ENCODE assay signal across 12 cellular contexts in the genomic region with DNA sequence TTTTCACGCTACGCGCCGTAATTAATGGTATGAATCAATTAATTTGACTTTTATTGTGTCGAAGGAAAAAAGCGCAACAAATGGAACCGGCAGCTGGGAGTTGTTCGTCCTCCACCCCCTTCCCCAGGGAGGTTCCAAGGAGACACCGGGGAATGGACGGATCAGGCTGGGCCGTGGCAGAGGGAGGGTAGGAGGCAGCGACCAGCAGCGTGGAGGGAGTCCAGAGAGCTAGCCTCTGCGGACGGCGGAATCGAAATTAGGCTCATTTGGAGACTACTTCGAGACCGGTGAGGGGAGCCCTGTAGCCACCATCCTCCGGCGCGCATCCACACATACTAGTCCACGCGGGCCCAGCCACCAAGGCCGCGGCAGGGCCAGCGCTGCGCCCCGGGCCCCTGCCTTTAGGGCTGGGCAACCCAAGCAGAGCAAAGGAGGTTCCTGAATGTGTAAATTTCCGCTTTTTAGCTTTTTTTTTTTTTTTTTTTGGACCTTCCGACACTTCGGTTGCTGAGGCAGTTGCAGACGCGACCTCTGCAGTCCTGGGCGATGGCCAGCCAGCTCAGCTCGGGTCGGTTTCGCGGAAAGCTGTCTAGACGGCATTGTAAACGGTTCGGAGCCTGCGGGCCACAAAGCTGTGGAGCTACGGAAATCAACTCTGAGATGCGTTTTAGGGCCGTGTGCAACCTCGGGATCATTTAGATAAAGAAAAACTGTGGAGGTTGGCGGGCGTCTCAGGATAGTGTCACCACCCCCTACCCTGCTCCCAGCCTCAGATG. TPM values are rescaled to one million over a fixed set of nuclear protein-coding genes. Genes with fewer than 3 reads are reported as not detected.
DNase-seq lines count a peak whose midpoint lies in the region; ATAC-seq and TF ChIP-seq lines count a peak whose summit lies in the region.
"Had no signal": no experiment of that assay in that cellular context is flagged by ENCODE, and none has a peak within 500 bp of the region (broad histone marks: within the 10 kb centered on the region; RNA-seq: fewer than 3 reads in every experiment).

No MANE protein-coding gene starts in this region.

- peaks cover 54 to 68% of the 10 kb centered on the region in 2 donors for H3K27me3 Mint-ChIP-seq in T-cell
- H3K27me3 Mint-ChIP-seq in endodermal cell (ENCODE audit: insufficient read depth) = peaks cover 79% of the 10 kb centered on the region

- H3K36me3 ChIP-seq in endodermal cell (ENCODE audit: control insufficient read depth, insufficient read depth, low read length) (no peaks in the 10 kb centered on the region), neuron (ENCODE audit: insufficient read depth, low read length) (no peaks in the 10 kb centered on the region)

- H3K9me3 Mint-ChIP-seq in T-cell (peaks cover 6 to 12% (median 6%) of the 10 kb centered on the region in 3 donors), endodermal cell (no peaks in the 10 kb centered on the region)

- H3K4me3 Mint-ChIP-seq in T-cell (peak overlapping the region in 2 of 3 donors; percentile 37 to 60), endodermal cell (peak overlapping the region; percentile 74)

- H3K4me1 ChIP-seq in endodermal cell (ENCODE audit: control insufficient read depth, insufficient read depth, low read length) = peaks cover 5% of the 10 kb centered on the region
- peaks cover 16% of the 10 kb centered on the region for H3K4me1 ChIP-seq in neuron (ENCODE audit: insufficient read depth, low read length)
- H3K4me1 ChIP-seq: parathyroid adenoma had no signal

- CTCF ChIA-PET in T-cell (lab: Charles Lee) = interaction anchor here (0.6 to 1.2 kb wide), 3 partner anchors 8 to 217 kb away, joined by 3 to 7 read pairs (median 3); no protein-coding TSS in a partner anchor

- H3K9ac ChIP-seq in endodermal cell (ENCODE audit: extremely low read depth, low read length, poor library complexity, severe bottlenecking) = no peak overlapping the region
- H3K9ac ChIP-seq: KMS-11, parathyroid adenoma had no signal

- no peak for TF ChIP-seq CTCF in GM20000 (IDR thresholded peaks at IDR 0.05; ENCODE audit: extremely low read depth, missing control alignments)
- no peak for TF ChIP-seq CTCF in endodermal cell (conservative IDR thresholded peaks at IDR 0.05)

- H3K4me3 ChIP-seq in endodermal cell (ENCODE audit: low read length) = no peak overlapping the region
- H3K4me3 ChIP-seq in neuron (ENCODE audit: low read length) = no peak overlapping the region

- H3K4me1 Mint-ChIP-seq in T-cell = peaks cover 39 to 46% (median 40%) of the 10 kb centered on the region in 3 donors
- H3K4me1 Mint-ChIP-seq in endodermal cell = peaks cover 23% of the 10 kb centered on the region

- H3K36me3 Mint-ChIP-seq in T-cell = peaks cover 15% of the 10 kb centered on the region
- H3K36me3 Mint-ChIP-seq in endodermal cell (ENCODE audit: low read depth) = no peaks in the 10 kb centered on the region

- H3K27ac ChIP-seq in endodermal cell (ENCODE audit: low read depth, low read length) = no peak overlapping the region
- H3K27ac ChIP-seq: KMS-11, parathyroid adenoma had no signal

- H3K27ac Mint-ChIP-seq in T-cell (peak overlapping the region in 1 of 2 donors; percentile 43), endodermal cell (no peak overlapping the region)

- H2AFZ ChIP-seq in neuron (ENCODE audit: low read depth, low read length) = peak overlapping the region; percentile 33
- H2AFZ ChIP-seq: parathyroid adenoma had no signal

- H3K27me3 ChIP-seq in endodermal cell (ENCODE audit: control insufficient read depth, insufficient read depth, low read length, poor library complexity, severe bottlenecking) = peaks cover 97% of the 10 kb centered on the region
- peaks cover 95% of the 10 kb centered on the region for H3K27me3 ChIP-seq in neuron (ENCODE audit: insufficient read depth, low read length)

- POLR2A ChIA-PET in T-cell (lab: Charles Lee) = no interaction called here

- peak; percentile 37 for DNase-seq in GM20000 (ENCODE audit: low spot score)
- DNase-seq in T-cell = no peak
- DNase-seq in endodermal cell = peak; percentile 78
- no peak for DNase-seq in stimulated activated CD4-positive, alpha-beta T cell treated with anti-CD3 and anti-CD28 coated beads, Interleukin-1b, Interleukin-23, amount 100 ng/mL, for 48 hours
- no peak for DNase-seq in NCI-H1694 (lab: John Stamatoyannopoulos, UW)
- DNase-seq: aorta, kidney glomerular epithelial cell had no signal

- whole genome bisulfite sequencing in endodermal cell (ENCODE audit: insufficient coverage in 1 of 2, insufficient read length in 1 of 2), 2 experiments = 5 to 6% methylated on average over 13 to 49 of the region's 49 CpGs

- H3K9me3 ChIP-seq in endodermal cell (ENCODE audit: control insufficient read depth, low read length) = no peaks in the 10 kb centered on the region
- H3K9me3 ChIP-seq in neuron (ENCODE audit: low read length) = no peaks in the 10 kb centered on the region

- ATAC-seq in T-cell (replicated peaks in 1 of 4) (no peak), HG02973 (IDR thresholded peaks at IDR 0.05; ENCODE audit: unreplicated experiment) (no peak)
- ATAC-seq: activated CD4-positive, CD25-positive, alpha-beta regulatory T cell treated with anti-CD3 and anti-CD28 coated beads, Interleukin-2, amount 50 U/mL, for 24 hours had no signal

RNA-seq across cellular contexts. Expression of a gene that starts 2.2 kb away (rescaled TPM):
- total RNA-seq in T-cell (not detected), endodermal cell (10 to 100 TPM in 1 of 2 donors, under 1 TPM in 1; 0.49 to 14.0 TPM)
- polyA plus RNA-seq in endodermal cell (2013, experiment 1 of 2) = 24.0 TPM
- 23.0 TPM for polyA plus RNA-seq in endodermal cell (2013, experiment 2 of 2)
- polyA plus RNA-seq: aorta had no signal

RNA-seq across cellular contexts. Expression of a gene that starts 47.2 kb away (rescaled TPM):
- total RNA-seq in T-cell = 10 to 100 TPM; 17.5 to 25.2 (median 22.2) TPM
- total RNA-seq in endodermal cell = 10 to 100 TPM; 25.9 to 26.9 TPM
- polyA plus RNA-seq in endodermal cell (2013, experiment 1 of 2) = 21.5 TPM
- 18.7 TPM for polyA plus RNA-seq in endodermal cell (2013, experiment 2 of 2)

Comparison
In these comparisons a context has a peak if more than half of its experiments do, and no peak if none do; other contexts are left out.
1. DNase-seq: peak in GM20000 (single experiment) and endodermal cell (single experiment); none in T-cell (0 of 34), stimulated activated CD4-positive, alpha-beta T cell treated with anti-CD3 and anti-CD28 coated beads, Interleukin-1b, Interleukin-23, amount 100 ng/mL, for 48 hours (single experiment) and NCI-H1694 (single experiment).